Comparison of ENCODE assay signal across 13 cellular contexts in the genomic region with DNA sequence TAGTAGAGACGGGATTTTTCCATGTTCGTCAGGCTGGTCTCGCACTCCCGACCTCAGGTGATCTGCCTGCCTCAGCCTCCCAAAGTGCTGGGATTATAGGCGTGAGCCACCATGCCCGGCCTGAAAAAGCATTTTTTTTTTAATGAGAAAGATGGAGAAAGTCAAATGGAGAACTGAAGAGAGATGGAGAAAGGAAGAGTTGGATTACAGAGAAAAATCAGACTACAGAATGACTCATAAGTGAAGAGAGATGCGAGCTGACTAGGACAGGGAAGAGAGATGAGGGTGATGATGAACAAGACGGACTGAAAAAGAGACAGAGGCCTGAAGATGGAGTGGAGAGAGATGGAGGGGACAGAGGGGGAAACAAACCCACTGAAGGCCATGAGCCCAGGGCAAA. TPM values are rescaled to one million over a fixed set of nuclear protein-coding genes. Genes with fewer than 3 reads are reported as not detected.
DNase-seq lines count a peak whose midpoint lies in the region; ATAC-seq and TF ChIP-seq lines count a peak whose summit lies in the region.
"Had no signal": no experiment of that assay in that cellular context is flagged by ENCODE, and none has a peak within 500 bp of the region (broad histone marks: within the 10 kb centered on the region; RNA-seq: fewer than 3 reads in every experiment).

No MANE protein-coding gene starts in this region.

- H3K27ac Mint-ChIP-seq in activated CD4-positive, alpha-beta T cell treated with anti-CD3 and anti-CD28 coated beads for 36 hours, result peak overlapping the region; percentile 72
- H3K27ac Mint-ChIP-seq in neural crest cell (ENCODE audit: unreplicated experiment), result no peak overlapping the region

- no peak overlapping the region for H3K9ac ChIP-seq in KMS-11

- peaks cover 39% of the 10 kb centered on the region for H3K36me3 Mint-ChIP-seq in activated CD4-positive, alpha-beta T cell treated with anti-CD3 and anti-CD28 coated beads for 36 hours (ENCODE audit: low read depth)
- peaks cover 32% of the 10 kb centered on the region for H3K36me3 Mint-ChIP-seq in neural crest cell (ENCODE audit: low read depth)

- CTCF ChIA-PET in activated CD4-positive, alpha-beta T cell treated with anti-CD3 and anti-CD28 coated beads for 36 hours (lab: Charles Lee), result interaction anchor here (1.0 to 2.8 kb wide), 5 partner anchors 38 to 165 kb away, joined by 3 to 16 read pairs (median 4); partner anchors contain the start of gene NAPA

- TF ChIP-seq CTCF in KMS-11 (conservative IDR thresholded peaks at IDR 0.05; ENCODE audit: low read depth, low read length) (no peak), neural crest cell (conservative IDR thresholded peaks at IDR 0.05) (no peak)

- POLR2A ChIA-PET in activated CD4-positive, alpha-beta T cell treated with anti-CD3 and anti-CD28 coated beads for 36 hours (lab: Charles Lee), result no interaction called here

- peak overlapping the region; percentile 92 for H3K4me3 Mint-ChIP-seq in activated CD4-positive, alpha-beta T cell treated with anti-CD3 and anti-CD28 coated beads for 36 hours
- H3K4me3 Mint-ChIP-seq in neural crest cell, result peak overlapping the region; percentile 83

- 0 out of 2 replicates have a peak, but pooled peaks cover 4% of the 10 kb centered on the region for H3K27me3 ChIP-seq in KMS-11 (ENCODE audit: insufficient read depth, low read depth)

- H3K4me1 ChIP-seq in KMS-11 (ENCODE audit: low read depth, poor library complexity, severe bottlenecking), result peaks cover 17% of the 10 kb centered on the region

- H3K36me3 ChIP-seq in KMS-11 (ENCODE audit: insufficient read depth), result peaks cover 5% of the 10 kb centered on the region; the same call in 1 of the 2 replicates

- peaks cover 40% of the 10 kb centered on the region for H3K4me1 Mint-ChIP-seq in activated CD4-positive, alpha-beta T cell treated with anti-CD3 and anti-CD28 coated beads for 36 hours
- peaks cover 36% of the 10 kb centered on the region for H3K4me1 Mint-ChIP-seq in neural crest cell

- intact Hi-C loops in activated CD4-positive, alpha-beta T cell treated with anti-CD3 and anti-CD28 coated beads for 36 hours (cut with DNase I, micrococcal nuclease), result no loop called here

- H3K27ac ChIP-seq in KMS-11, result no peak overlapping the region

- peak overlapping the region; percentile 77 for H3K4me2 ChIP-seq in KMS-11

- no peaks in the 10 kb centered on the region for H3K9me3 Mint-ChIP-seq in activated CD4-positive, alpha-beta T cell treated with anti-CD3 and anti-CD28 coated beads for 36 hours (ENCODE audit: low read depth)
- peaks cover 2% of the 10 kb centered on the region for H3K9me3 Mint-ChIP-seq in neural crest cell

- no peak overlapping the region for H2AFZ ChIP-seq in KMS-11 (ENCODE audit: low read depth)

- H3K27me3 Mint-ChIP-seq in activated CD4-positive, alpha-beta T cell treated with anti-CD3 and anti-CD28 coated beads for 36 hours, result no peaks in the 10 kb centered on the region
- no peaks in the 10 kb centered on the region for H3K27me3 Mint-ChIP-seq in neural crest cell (ENCODE audit: low read depth)

- no peaks in the 10 kb centered on the region for H4K20me1 ChIP-seq in KMS-11 (ENCODE audit: insufficient read depth)

- DNase-seq in activated CD4-positive, alpha-beta T cell treated with anti-CD3 and anti-CD28 coated beads for 36 hours, result no peak
- no peak for DNase-seq in activated CD4-positive, alpha-beta T cell treated with anti-CD3 and anti-CD28 coated beads for 4 hours
- DNase-seq in amniotic epithelial cell (ENCODE audit: low read depth) (peak; percentile 7), neural crest cell (ENCODE audit: low read depth, low spot score) (no peak), NCI-H1694 treated with DMSO at 0.1 percent for 48 hours (lab: John Stamatoyannopoulos, UW) (no peak), midbrain (lab: John Stamatoyannopoulos, UW) (no peak)
- DNase-seq: small intestine, T-helper 9 cell had no signal

- peaks cover 20% of the 10 kb centered on the region; the same call in 1 of the 2 replicates for H3K79me2 ChIP-seq in KMS-11 (ENCODE audit: insufficient read depth, low read depth)

- H3K4me3 ChIP-seq in KMS-11 (IDR thresholded peaks at IDR 0.05; ENCODE audit: insufficient read depth, low read depth, low read length), result no peak overlapping the region

- ATAC-seq in activated CD4-positive, alpha-beta T cell treated with anti-CD3 and anti-CD28 coated beads for 36 hours, result no peak
- ATAC-seq in HG02970 (IDR thresholded peaks at IDR 0.05; ENCODE audit: low FRiP score, unreplicated experiment), result no peak
- ATAC-seq: Panc1 had no signal

RNA-seq across cellular contexts. Expression of gene DHX34, which starts 1.5 kb away (rescaled TPM):
- total RNA-seq in activated CD4-positive, alpha-beta T cell treated with anti-CD3 and anti-CD28 coated beads for 36 hours, result 10 to 100 TPM; 15.4 to 17.9 TPM
- 31.6 and 32.4 TPM in 2 replicates for total RNA-seq in neural crest cell

RNA-seq across cellular contexts. Expression of gene C5AR2, which starts 18.6 kb away (rescaled TPM):
- total RNA-seq in activated CD4-positive, alpha-beta T cell treated with anti-CD3 and anti-CD28 coated beads for 36 hours, result not detected
- total RNA-seq in neural crest cell, result not detected in 2 replicates
- total RNA-seq: LHCN-M2 had no signal

RNA-seq across cellular contexts. Expression of gene C5AR1, which starts 40.9 kb away (rescaled TPM):
- total RNA-seq in activated CD4-positive, alpha-beta T cell treated with anti-CD3 and anti-CD28 coated beads for 36 hours, result under 1 TPM; 0.41 to 0.79 TPM
- 0.44 TPM in 1 of 2 replicates, not detected in the other for total RNA-seq in neural crest cell
- total RNA-seq: Daoy, LHCN-M2 had no signal
